12 cellular contexts compared by ENCODE assay signal in the genomic region with DNA sequence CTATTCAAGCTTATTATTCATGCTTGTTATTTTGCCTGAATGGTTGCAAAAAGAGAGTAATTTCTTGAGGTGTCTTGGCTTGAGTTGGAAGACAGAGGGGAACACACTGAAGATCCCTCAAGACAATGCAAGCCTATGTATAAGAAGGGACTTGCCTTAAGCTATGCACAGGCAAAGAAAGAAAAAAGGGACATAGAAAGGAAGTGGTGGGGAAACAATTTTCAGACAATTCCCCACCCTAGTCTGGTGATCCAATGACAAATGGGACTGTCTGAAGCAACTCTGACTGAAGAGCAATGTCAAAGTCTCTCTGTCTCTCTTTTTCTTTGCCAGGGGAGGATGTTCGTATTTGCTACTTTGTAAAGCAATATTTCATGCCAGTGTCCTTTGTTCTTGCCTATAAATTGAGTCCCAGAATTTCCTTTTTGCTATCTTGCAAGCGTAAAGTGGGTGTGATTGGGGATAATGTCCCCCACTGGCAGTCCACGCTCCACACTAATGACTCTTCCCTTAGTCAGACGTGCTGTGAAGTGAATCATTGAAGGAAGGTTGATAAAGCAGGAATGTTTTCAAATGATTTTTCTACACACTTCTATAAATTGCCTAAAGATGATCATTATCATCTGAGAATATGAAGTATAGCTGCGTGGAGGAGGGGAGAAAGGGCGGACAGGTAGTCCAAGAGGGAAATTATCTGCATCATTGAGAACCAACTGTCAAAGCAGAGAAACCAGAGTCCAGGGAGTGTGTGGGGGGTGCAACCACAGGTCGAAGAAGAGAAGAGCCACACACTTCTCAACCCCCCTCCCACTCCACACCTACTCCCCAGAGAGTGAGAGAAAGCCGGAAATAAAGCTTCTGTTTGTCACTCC.
A peak's percentile ranks its signal among the peaks of the same experiment; 100 is the strongest.
DNase-seq lines count a peak whose midpoint lies in the region; ATAC-seq and TF ChIP-seq lines count a peak whose summit lies in the region.
"Had no signal": no experiment of that assay in that cellular context is flagged by ENCODE, and none has a peak within 500 bp of the region (broad histone marks: within the 10 kb centered on the region; RNA-seq: fewer than 3 reads in every experiment).

No MANE protein-coding gene starts in this region.

- H3K4me3 ChIP-seq in fibroblast of mammary gland (ENCODE audit: control insufficient read depth, low read depth, low read length) (no peak overlapping the region), skeletal muscle satellite cell (ENCODE audit: low read length) (no peak overlapping the region)
- H3K4me3 ChIP-seq: ascending aorta, sigmoid colon, tibial nerve had no signal

- H3K27me3 ChIP-seq in skeletal muscle satellite cell (ENCODE audit: control insufficient read depth, insufficient read depth, low read length) = no peaks in the 10 kb centered on the region
- H3K27me3 ChIP-seq: ascending aorta, sigmoid colon, tibial nerve had no signal

- ATAC-seq in HG03469 (IDR thresholded peaks at IDR 0.05; ENCODE audit: unreplicated experiment) = no peak

- no peaks in the 10 kb centered on the region for H3K36me3 ChIP-seq in skeletal muscle satellite cell (ENCODE audit: insufficient read depth, low read length)
- H3K36me3 ChIP-seq: ascending aorta, sigmoid colon, tibial nerve had no signal

- in situ Hi-C loops in GM13977 (cut with MboI; ENCODE audit: low pct_unique_long_range_greater_than_20kb, low sequenced_read_pairs, unreplicated experiment) = no loop called here

- peak; percentile 12 for DNase-seq in NCI-H510A treated with DMSO at 0.1 percent for 48 hours (lab: John Stamatoyannopoulos, UW)
- no peak for DNase-seq in NCI-H510A (lab: John Stamatoyannopoulos, UW)
- peak; percentile 83 for DNase-seq in NCI-H748 (lab: John Stamatoyannopoulos, UW; ENCODE audit: unreplicated experiment)
- peak; percentile 40 for DNase-seq in fibroblast of mammary gland (ENCODE audit: low read depth)
- no peak for DNase-seq in DMS53 (lab: John Stamatoyannopoulos, UW)
- no peak for DNase-seq in GM13977 (ENCODE audit: low spot score)
- DNase-seq: NCI-H1694, sigmoid colon had no signal

- H3K4me2 ChIP-seq in skeletal muscle satellite cell (ENCODE audit: low read length) = peak overlapping the region; percentile 18

- H3K9ac ChIP-seq in skeletal muscle satellite cell (ENCODE audit: low read depth, low read length) = no peak overlapping the region

- peaks cover 11% of the 10 kb centered on the region for H3K4me1 ChIP-seq in skeletal muscle satellite cell (ENCODE audit: control insufficient read depth, insufficient read depth, low read length)
- H3K4me1 ChIP-seq: ascending aorta, sigmoid colon had no signal

- H3K9me3 ChIP-seq in skeletal muscle satellite cell (replicated peaks; ENCODE audit: low read length) = no peaks in the 10 kb centered on the region
- H3K9me3 ChIP-seq: ascending aorta, sigmoid colon, tibial nerve had no signal

- TF ChIP-seq CTCF in fibroblast of mammary gland (conservative IDR thresholded peaks at IDR 0.05; ENCODE audit: control insufficient read depth, insufficient read depth, low read depth, low read length) (no peak), GM13977 (IDR thresholded peaks at IDR 0.05; ENCODE audit: extremely low read depth, insufficient read depth, missing control alignments) (no peak)

Comparison
In these comparisons a context has a peak if more than half of its experiments do, and no peak if none do; other contexts are left out.
1. DNase-seq: peak in NCI-H510A treated with DMSO at 0.1 percent for 48 hours (single experiment), NCI-H748 (single experiment) and fibroblast of mammary gland (single experiment); none in NCI-H510A (single experiment), DMS53 (single experiment) and GM13977 (single experiment).